1 cellular context compared by ENCODE assay signal in genomic region chr9:37753489-37754190, GRCh38.
TF ChIP-seq lines count a peak whose summit lies in the region.

A gene with protein sequence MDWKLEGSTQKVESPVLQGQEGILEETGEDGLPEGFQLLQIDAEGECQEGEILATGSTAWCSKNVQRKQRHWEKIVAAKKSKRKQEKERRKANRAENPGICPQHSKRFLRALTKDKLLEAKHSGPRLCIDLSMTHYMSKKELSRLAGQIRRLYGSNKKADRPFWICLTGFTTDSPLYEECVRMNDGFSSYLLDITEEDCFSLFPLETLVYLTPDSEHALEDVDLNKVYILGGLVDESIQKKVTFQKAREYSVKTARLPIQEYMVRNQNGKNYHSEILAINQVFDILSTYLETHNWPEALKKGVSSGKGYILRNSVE (plus strand): TSS chr9:37753805. CDS start chr9:37761932, 8,127 bp downstream.

TF ChIP-seq in K562, 482 proteins besides CTCF, POLR2A, EP300 and RAD21 (continued from another document and continues in another):
- TF ChIP-seq PKNOX1 (IDR thresholded peaks at IDR 0.05): no peak
- no peak for TF ChIP-seq TCF3 (CRISPR knock-in tag; IDR thresholded peaks at IDR 0.05)
- TF ChIP-seq CBX8 (IDR thresholded peaks at IDR 0.05; ENCODE audit: borderline replicate concordance, extremely low read depth, low read depth, low read length, poor library complexity, severe bottlenecking): no peak
- no peak for TF ChIP-seq SMC3 (conservative IDR thresholded peaks at IDR 0.05; ENCODE audit: insufficient read depth, low read depth, low read length)
- TF ChIP-seq MEIS2 (IDR thresholded peaks at IDR 0.05; ENCODE audit: partially characterized antibody): no peak
- no peak for TF ChIP-seq RB1 (IDR thresholded peaks at IDR 0.05; ENCODE audit: low read depth)
- no peak for TF ChIP-seq MTA2 (IDR thresholded peaks at IDR 0.05; ENCODE audit: low read depth)
- TF ChIP-seq BRF1 (IDR thresholded peaks at IDR 0.05; ENCODE audit: borderline replicate concordance, extremely low read depth, insufficient read length): no peak
- no peak for TF ChIP-seq MECOM (CRISPR knock-in tag; IDR thresholded peaks at IDR 0.05)
- no peak for TF ChIP-seq E2F4 (CRISPR knock-in tag; IDR thresholded peaks at IDR 0.05; ENCODE audit: low read depth)
- TF ChIP-seq NR2C2 (CRISPR knock-in tag; IDR thresholded peaks at IDR 0.05): no peak
- no peak for TF ChIP-seq NR2C2 (tag; IDR thresholded peaks at IDR 0.05)
- TF ChIP-seq TAF1 (IDR thresholded peaks at IDR 0.05; ENCODE audit: control insufficient read depth, extremely low read depth, insufficient read depth, low read length, severe bottlenecking): peak; percentile 57
- no peak for TF ChIP-seq NR2F6 (CRISPR knock-in tag; IDR thresholded peaks at IDR 0.05)
- TF ChIP-seq FOXA1 (IDR thresholded peaks at IDR 0.05; ENCODE audit: borderline replicate concordance): no peak
- TF ChIP-seq, protein P1, sequence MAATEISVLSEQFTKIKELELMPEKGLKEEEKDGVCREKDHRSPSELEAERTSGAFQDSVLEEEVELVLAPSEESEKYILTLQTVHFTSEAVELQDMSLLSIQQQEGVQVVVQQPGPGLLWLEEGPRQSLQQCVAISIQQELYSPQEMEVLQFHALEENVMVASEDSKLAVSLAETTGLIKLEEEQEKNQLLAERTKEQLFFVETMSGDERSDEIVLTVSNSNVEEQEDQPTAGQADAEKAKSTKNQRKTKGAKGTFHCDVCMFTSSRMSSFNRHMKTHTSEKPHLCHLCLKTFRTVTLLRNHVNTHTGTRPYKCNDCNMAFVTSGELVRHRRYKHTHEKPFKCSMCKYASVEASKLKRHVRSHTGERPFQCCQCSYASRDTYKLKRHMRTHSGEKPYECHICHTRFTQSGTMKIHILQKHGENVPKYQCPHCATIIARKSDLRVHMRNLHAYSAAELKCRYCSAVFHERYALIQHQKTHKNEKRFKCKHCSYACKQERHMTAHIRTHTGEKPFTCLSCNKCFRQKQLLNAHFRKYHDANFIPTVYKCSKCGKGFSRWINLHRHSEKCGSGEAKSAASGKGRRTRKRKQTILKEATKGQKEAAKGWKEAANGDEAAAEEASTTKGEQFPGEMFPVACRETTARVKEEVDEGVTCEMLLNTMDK (IDR thresholded peaks at IDR 0.05; ENCODE audit: borderline replicate concordance, insufficient read depth, low read depth, low read length, poor library complexity, severe bottlenecking): no peak
- peak; percentile 98 for TF ChIP-seq CEBPB (tag; IDR thresholded peaks at IDR 0.05)
- TF ChIP-seq ASH1L (IDR thresholded peaks at IDR 0.05; ENCODE audit: borderline replicate concordance, low read depth, partially characterized antibody): no peak
- peak; percentile 43; the same call in 1 of the 2 replicates for TF ChIP-seq L3MBTL2 (IDR thresholded peaks at IDR 0.05)
- no peak for TF ChIP-seq ETV6 (IDR thresholded peaks at IDR 0.05; ENCODE audit: borderline replicate concordance in 1 of 2, low read depth in 2 of 2, low read length in 1 of 2)
- no peak for TF ChIP-seq ETV6 (CRISPR knock-in tag; IDR thresholded peaks at IDR 0.05; ENCODE audit: borderline replicate concordance)
- TF ChIP-seq, protein P2, sequence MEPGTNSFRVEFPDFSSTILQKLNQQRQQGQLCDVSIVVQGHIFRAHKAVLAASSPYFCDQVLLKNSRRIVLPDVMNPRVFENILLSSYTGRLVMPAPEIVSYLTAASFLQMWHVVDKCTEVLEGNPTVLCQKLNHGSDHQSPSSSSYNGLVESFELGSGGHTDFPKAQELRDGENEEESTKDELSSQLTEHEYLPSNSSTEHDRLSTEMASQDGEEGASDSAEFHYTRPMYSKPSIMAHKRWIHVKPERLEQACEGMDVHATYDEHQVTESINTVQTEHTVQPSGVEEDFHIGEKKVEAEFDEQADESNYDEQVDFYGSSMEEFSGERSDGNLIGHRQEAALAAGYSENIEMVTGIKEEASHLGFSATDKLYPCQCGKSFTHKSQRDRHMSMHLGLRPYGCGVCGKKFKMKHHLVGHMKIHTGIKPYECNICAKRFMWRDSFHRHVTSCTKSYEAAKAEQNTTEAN (CRISPR knock-in tag; IDR thresholded peaks at IDR 0.05): 0 out of 2 replicates have a peak, but pooled peaks have one; percentile 7
- TF ChIP-seq, protein P3, sequence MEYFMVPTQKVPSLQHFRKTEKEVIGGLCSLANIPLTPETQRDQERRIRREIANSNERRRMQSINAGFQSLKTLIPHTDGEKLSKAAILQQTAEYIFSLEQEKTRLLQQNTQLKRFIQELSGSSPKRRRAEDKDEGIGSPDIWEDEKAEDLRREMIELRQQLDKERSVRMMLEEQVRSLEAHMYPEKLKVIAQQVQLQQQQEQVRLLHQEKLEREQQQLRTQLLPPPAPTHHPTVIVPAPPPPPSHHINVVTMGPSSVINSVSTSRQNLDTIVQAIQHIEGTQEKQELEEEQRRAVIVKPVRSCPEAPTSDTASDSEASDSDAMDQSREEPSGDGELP (CRISPR knock-in tag; IDR thresholded peaks at IDR 0.05; ENCODE audit: borderline replicate concordance): peak; percentile 60; the same call in 1 of the 2 replicates
- no peak for TF ChIP-seq MCM3 (IDR thresholded peaks at IDR 0.05)
- TF ChIP-seq CHCHD3 (CRISPR knock-in tag; IDR thresholded peaks at IDR 0.05): no peak
- TF ChIP-seq ZNF740 (CRISPR knock-in tag; IDR thresholded peaks at IDR 0.05): peak; percentile 60
- TF ChIP-seq ZNF740 (tag; IDR thresholded peaks at IDR 0.05): peak in 1 of 2 experiments; percentile 37; a peak in 1 of 4 replicates
- no peak for TF ChIP-seq NCOA2 (IDR thresholded peaks at IDR 0.05; ENCODE audit: partially characterized antibody in 2 of 2)
- TF ChIP-seq RBM15 (IDR thresholded peaks at IDR 0.05; ENCODE audit: insufficient read depth, low read length): no peak
- no peak for TF ChIP-seq CUX1 (CRISPR knock-in tag; IDR thresholded peaks at IDR 0.05)
- TF ChIP-seq ZBTB7A (IDR thresholded peaks at IDR 0.05; ENCODE audit: borderline replicate concordance, control insufficient read depth, low read depth, low read length): peak; percentile 88; the same call in 1 of the 2 replicates
- no peak for TF ChIP-seq ESRRB (CRISPR knock-in tag; IDR thresholded peaks at IDR 0.05; ENCODE audit: borderline replicate concordance)
- peak; percentile 54 for TF ChIP-seq GMEB1 (CRISPR knock-in tag; IDR thresholded peaks at IDR 0.05)
- no peak for TF ChIP-seq ADNP (tag; IDR thresholded peaks at IDR 0.05)
- no peak for TF ChIP-seq FOXK1 (CRISPR knock-in tag; IDR thresholded peaks at IDR 0.05; ENCODE audit: borderline replicate concordance)
- no peak; the same call in 1 of the 2 replicates for TF ChIP-seq NFATC3 (IDR thresholded peaks at IDR 0.05)
- peak; percentile 38; the same call in 1 of the 2 replicates for TF ChIP-seq RAD51 (IDR thresholded peaks at IDR 0.05; ENCODE audit: borderline replicate concordance, low read depth)
- TF ChIP-seq FOSL1 (tag; conservative IDR thresholded peaks at IDR 0.05): no peak
- no peak for TF ChIP-seq MEF2A (IDR thresholded peaks at IDR 0.05; ENCODE audit: control insufficient read depth, low read depth, low read length)
- TF ChIP-seq ZNF212 (CRISPR knock-in tag; IDR thresholded peaks at IDR 0.05): no peak
- TF ChIP-seq ETS1 (conservative IDR thresholded peaks at IDR 0.05; ENCODE audit: control insufficient read depth, low read depth, low read length): peak; percentile 87; the same call in 1 of the 2 replicates
- no peak for TF ChIP-seq ZBTB17 (CRISPR knock-in tag; IDR thresholded peaks at IDR 0.05)
- no peak for TF ChIP-seq RBM14 (IDR thresholded peaks at IDR 0.05; ENCODE audit: borderline replicate concordance, insufficient read depth, low read depth, low read length)
- no peak for TF ChIP-seq NCOA1 (IDR thresholded peaks at IDR 0.05; ENCODE audit: low read depth)
- no peak for TF ChIP-seq ZNF184 (CRISPR knock-in tag; IDR thresholded peaks at IDR 0.05)
- TF ChIP-seq NFIC (IDR thresholded peaks at IDR 0.05): 0 out of 2 replicates have a peak, but pooled peaks have one; percentile 3
- peak; percentile 44; the same call in 1 of the 2 replicates for TF ChIP-seq MTA3 (IDR thresholded peaks at IDR 0.05; ENCODE audit: borderline replicate concordance)
